ENCODE assay signal across 2 cellular contexts in the genomic region with DNA sequence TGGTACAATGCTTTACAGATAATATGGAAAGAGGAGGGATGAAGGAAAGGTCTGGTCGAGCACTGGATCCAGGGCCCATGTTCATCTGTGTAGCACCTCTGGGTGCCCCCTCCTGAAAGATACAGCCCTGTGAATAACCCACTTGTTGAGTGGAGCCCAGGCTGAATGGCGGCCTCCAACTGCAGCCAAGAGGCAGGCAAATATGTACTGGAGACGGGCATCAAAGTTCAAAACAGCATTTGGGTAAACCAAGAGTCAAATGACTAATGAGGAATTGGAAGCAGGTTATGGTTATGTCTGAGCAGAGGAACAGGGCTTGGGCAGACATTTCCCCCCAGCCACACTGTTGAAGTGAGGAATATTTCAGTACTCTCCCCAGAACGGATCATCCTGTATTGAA.
TF ChIP-seq lines count a peak whose summit lies in the region.

No MANE protein-coding gene starts in this region.

TF ChIP-seq in liver, 16 proteins besides CTCF, POLR2A, EP300 and RAD21:
- TF ChIP-seq YY1 (IDR thresholded peaks at IDR 0.05) (peak; percentile 93), SP1 (IDR thresholded peaks at IDR 0.05) (no peak), RXRA (IDR thresholded peaks at IDR 0.05) (peak in 1 of 2 donors; percentile 16), HNF4A (conservative IDR thresholded peaks at IDR 0.05) (peak; percentile 21 to 58), JUND (IDR thresholded peaks at IDR 0.05) (no peak), TAF1 (conservative IDR thresholded peaks at IDR 0.05) (peak; percentile 46)
- TF ChIP-seq, protein P1, sequence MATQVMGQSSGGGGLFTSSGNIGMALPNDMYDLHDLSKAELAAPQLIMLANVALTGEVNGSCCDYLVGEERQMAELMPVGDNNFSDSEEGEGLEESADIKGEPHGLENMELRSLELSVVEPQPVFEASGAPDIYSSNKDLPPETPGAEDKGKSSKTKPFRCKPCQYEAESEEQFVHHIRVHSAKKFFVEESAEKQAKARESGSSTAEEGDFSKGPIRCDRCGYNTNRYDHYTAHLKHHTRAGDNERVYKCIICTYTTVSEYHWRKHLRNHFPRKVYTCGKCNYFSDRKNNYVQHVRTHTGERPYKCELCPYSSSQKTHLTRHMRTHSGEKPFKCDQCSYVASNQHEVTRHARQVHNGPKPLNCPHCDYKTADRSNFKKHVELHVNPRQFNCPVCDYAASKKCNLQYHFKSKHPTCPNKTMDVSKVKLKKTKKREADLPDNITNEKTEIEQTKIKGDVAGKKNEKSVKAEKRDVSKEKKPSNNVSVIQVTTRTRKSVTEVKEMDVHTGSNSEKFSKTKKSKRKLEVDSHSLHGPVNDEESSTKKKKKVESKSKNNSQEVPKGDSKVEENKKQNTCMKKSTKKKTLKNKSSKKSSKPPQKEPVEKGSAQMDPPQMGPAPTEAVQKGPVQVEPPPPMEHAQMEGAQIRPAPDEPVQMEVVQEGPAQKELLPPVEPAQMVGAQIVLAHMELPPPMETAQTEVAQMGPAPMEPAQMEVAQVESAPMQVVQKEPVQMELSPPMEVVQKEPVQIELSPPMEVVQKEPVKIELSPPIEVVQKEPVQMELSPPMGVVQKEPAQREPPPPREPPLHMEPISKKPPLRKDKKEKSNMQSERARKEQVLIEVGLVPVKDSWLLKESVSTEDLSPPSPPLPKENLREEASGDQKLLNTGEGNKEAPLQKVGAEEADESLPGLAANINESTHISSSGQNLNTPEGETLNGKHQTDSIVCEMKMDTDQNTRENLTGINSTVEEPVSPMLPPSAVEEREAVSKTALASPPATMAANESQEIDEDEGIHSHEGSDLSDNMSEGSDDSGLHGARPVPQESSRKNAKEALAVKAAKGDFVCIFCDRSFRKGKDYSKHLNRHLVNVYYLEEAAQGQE (IDR thresholded peaks at IDR 0.05) = peak; percentile 54
- TF ChIP-seq, protein P2, sequence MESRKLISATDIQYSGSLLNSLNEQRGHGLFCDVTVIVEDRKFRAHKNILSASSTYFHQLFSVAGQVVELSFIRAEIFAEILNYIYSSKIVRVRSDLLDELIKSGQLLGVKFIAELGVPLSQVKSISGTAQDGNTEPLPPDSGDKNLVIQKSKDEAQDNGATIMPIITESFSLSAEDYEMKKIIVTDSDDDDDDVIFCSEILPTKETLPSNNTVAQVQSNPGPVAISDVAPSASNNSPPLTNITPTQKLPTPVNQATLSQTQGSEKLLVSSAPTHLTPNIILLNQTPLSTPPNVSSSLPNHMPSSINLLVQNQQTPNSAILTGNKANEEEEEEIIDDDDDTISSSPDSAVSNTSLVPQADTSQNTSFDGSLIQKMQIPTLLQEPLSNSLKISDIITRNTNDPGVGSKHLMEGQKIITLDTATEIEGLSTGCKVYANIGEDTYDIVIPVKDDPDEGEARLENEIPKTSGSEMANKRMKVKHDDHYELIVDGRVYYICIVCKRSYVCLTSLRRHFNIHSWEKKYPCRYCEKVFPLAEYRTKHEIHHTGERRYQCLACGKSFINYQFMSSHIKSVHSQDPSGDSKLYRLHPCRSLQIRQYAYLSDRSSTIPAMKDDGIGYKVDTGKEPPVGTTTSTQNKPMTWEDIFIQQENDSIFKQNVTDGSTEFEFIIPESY (IDR thresholded peaks at IDR 0.05) = no peak
- TF ChIP-seq, protein P3, sequence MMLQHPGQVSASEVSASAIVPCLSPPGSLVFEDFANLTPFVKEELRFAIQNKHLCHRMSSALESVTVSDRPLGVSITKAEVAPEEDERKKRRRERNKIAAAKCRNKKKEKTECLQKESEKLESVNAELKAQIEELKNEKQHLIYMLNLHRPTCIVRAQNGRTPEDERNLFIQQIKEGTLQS (IDR thresholded peaks at IDR 0.05) = no peak
TF ChIP-seq in liver: peak in this region for 5.

TF ChIP-seq in HepG2, 621 proteins besides CTCF, POLR2A, EP300 and RAD21:
- no peak for TF ChIP-seq SMAD1 (CRISPR knock-in tag; IDR thresholded peaks at IDR 0.05; ENCODE audit: borderline replicate concordance, low read depth)
